In the genomic region with DNA sequence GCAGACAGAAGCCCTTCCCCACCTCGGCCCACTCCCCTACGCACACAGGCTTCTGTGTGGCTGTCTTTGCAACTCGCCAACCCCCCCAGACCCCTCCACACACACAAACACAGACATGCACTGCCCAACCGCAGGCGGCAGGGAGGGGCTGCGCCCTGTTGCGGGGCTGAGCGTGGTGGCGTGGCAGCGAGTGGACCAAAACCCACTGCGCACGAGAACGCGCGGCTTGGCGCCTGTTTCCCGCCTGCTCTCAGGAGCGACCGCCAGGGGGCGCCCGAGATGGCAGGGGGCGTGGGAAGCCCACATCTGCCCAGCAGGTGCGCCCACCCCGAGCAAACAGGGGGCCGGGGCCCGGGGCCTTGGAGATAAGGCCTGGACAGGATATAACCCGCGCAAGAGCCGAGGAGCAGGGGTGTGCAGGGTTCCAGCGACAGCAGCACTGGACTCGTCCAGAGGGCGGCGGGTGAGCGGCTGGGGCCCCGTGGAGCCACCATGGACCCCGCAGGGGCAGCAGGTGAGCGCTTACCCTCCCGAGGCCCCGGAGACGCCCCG, we compare ENCODE assay signal across 8 cellular contexts. TPM values are rescaled to one million over a fixed set of nuclear protein-coding genes. Genes with fewer than 3 reads are reported as not detected.
A peak's percentile ranks its signal among the peaks of the same experiment; 100 is the strongest.
DNase-seq lines count a peak whose midpoint lies in the region; ATAC-seq and TF ChIP-seq lines count a peak whose summit lies in the region.

A gene with protein sequence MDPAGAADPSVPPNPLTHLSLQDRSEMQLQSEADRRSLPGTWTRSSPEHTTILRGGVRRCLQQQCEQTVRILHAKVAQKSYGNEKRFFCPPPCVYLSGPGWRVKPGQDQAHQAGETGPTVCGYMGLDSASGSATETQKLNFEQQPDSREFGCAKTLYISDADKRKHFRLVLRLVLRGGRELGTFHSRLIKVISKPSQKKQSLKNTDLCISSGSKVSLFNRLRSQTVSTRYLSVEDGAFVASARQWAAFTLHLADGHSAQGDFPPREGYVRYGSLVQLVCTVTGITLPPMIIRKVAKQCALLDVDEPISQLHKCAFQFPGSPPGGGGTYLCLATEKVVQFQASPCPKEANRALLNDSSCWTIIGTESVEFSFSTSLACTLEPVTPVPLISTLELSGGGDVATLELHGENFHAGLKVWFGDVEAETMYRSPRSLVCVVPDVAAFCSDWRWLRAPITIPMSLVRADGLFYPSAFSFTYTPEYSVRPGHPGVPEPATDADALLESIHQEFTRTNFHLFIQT (plus strand): TSS at position 410 of the 552 bp plus-strand sequence. CDS start 83 bp downstream, at position 493.

- peaks cover 8% of the 10 kb centered on the region for H3K36me3 Mint-ChIP-seq in glutamatergic neuron (ENCODE audit: unreplicated experiment)

- TF ChIP-seq POLR2A in heart left ventricle (IDR thresholded peaks at IDR 0.05), result no peak

- H3K27me3 Mint-ChIP-seq in glutamatergic neuron (ENCODE audit: unreplicated experiment), result peaks cover 20% of the 10 kb centered on the region

- H3K9me3 Mint-ChIP-seq in glutamatergic neuron (ENCODE audit: unreplicated experiment), result peaks cover 5% of the 10 kb centered on the region

- intact Hi-C loops in heart left ventricle (cut with DNase I), result loop anchor here in 1 of 10 donors (10.0 kb wide), 1 partner anchor 292 kb away; no protein-coding TSS in a partner anchor
- intact Hi-C loops in cardiac septum (cut with DNase I), result no loop called here

- DNase-seq in heart left ventricle (no peak), cardiac septum (ENCODE audit: low spot score) (no peak), glutamatergic neuron (peak; percentile 56), SW480 (ENCODE audit: low spot score) (no peak)
- peak; percentile 90 for DNase-seq in activated CD8-positive, alpha-beta memory T cell treated with anti-CD3 and anti-CD28 coated beads, Interleukin-2, amount 50 U/mL, for 48 hours
- DNase-seq in stimulated activated CD4-positive, alpha-beta T cell treated with anti-CD3 and anti-CD28 coated beads, Interleukin-2, amount 100 ng/mL, for 4 hours (ENCODE audit: low read depth), result peak; percentile 15

- H3K4me3 Mint-ChIP-seq in glutamatergic neuron (ENCODE audit: unreplicated experiment), result no peak within 1 kb of the TSS

- no peak within 1 kb of the TSS for H3K27ac ChIP-seq in heart left ventricle

- peaks cover 17 to 81% (median 36%) of the 10 kb centered on the region in 9 donors for H3K27me3 ChIP-seq in heart left ventricle

- no peaks in the 10 kb centered on the region for H3K4me1 Mint-ChIP-seq in glutamatergic neuron (ENCODE audit: low read depth, unreplicated experiment)

- TF ChIP-seq CTCF in heart left ventricle (IDR thresholded peaks at IDR 0.05) (peak; percentile 46 to 85 (median 68)), glutamatergic neuron (IDR thresholded peaks at IDR 0.05; ENCODE audit: partially characterized antibody, unreplicated experiment) (peak; percentile 96)

- H3K36me3 ChIP-seq in heart left ventricle, result no peaks in the 10 kb centered on the region

- WGBS in heart left ventricle, 4 donors, result 16 to 23% (median 17%) methylated on average over 15 to 41 of the region's 41 CpGs

- H3K4me3 ChIP-seq in heart left ventricle, result no peak within 1 kb of the TSS

- H3K9me3 ChIP-seq in heart left ventricle, result no peaks in the 10 kb centered on the region

- H3K27ac Mint-ChIP-seq in glutamatergic neuron (ENCODE audit: unreplicated experiment), result no peak within 1 kb of the TSS

- ATAC-seq in heart left ventricle (peak in 2 of 4 donors; percentile 14 to 38), HG02870 (IDR thresholded peaks at IDR 0.05; ENCODE audit: unreplicated experiment) (no peak), HG03175 (IDR thresholded peaks at IDR 0.05; ENCODE audit: unreplicated experiment) (no peak)

- H3K4me1 ChIP-seq in heart left ventricle, result peaks cover 0 to 14% (median 0%) of the 10 kb centered on the region in 12 donors

RNA-seq across cellular contexts. Expression of the gene that starts here (rescaled TPM):
- total RNA-seq in heart left ventricle (not detected), cardiac septum (not detected), glutamatergic neuron (ENCODE audit: unreplicated experiment) (not detected)
- not detected for polyA plus RNA-seq in heart left ventricle

Comparison
In these comparisons a context has a peak if more than half of its experiments do, and no peak if none do; other contexts are left out.
1. Peak in DNase-seq in glutamatergic neuron; RNA of the gene not detected or under 1 TPM.
2. DNase-seq: peak in activated CD8-positive, alpha-beta memory T cell treated with anti-CD3 and anti-CD28 coated beads, Interleukin-2, amount 50 U/mL, for 48 hours (single experiment) and stimulated activated CD4-positive, alpha-beta T cell treated with anti-CD3 and anti-CD28 coated beads, Interleukin-2, amount 100 ng/mL, for 4 hours (single experiment); none in heart left ventricle (0 of 5), cardiac septum (single experiment) and SW480 (single experiment).